9 cellular contexts compared by ENCODE assay signal in genomic region chr3:107987036-107987557, GRCh38.
DNase-seq lines count a peak whose midpoint lies in the region; ATAC-seq and TF ChIP-seq lines count a peak whose summit lies in the region.
"Had no signal": no experiment of that assay in that cellular context is flagged by ENCODE, and none has a peak within 500 bp of the region (broad histone marks: within the 10 kb centered on the region; RNA-seq: fewer than 3 reads in every experiment).

No MANE protein-coding gene starts in this region.

- H3K27me3 ChIP-seq in neural progenitor cell (no peaks in the 10 kb centered on the region), dorsolateral prefrontal cortex (no peaks in the 10 kb centered on the region)

- H3K9ac ChIP-seq in neural progenitor cell: no peak overlapping the region

- intact Hi-C loops in dorsolateral prefrontal cortex (cut with DNase I): no loop called here

- no peaks in the 10 kb centered on the region for H3K9me3 ChIP-seq in neural progenitor cell (ENCODE audit: low read depth)

- H3K27ac ChIP-seq in neural progenitor cell: no peak overlapping the region
- H3K27ac ChIP-seq in dorsolateral prefrontal cortex: no peak overlapping the region
- H3K27ac ChIP-seq: HL-60 had no signal

- no peaks in the 10 kb centered on the region for H3K36me3 ChIP-seq in neural progenitor cell

- DNase-seq in astrocyte of the cerebellum (ENCODE audit: low read depth) (peak; percentile 100), left kidney (ENCODE audit: low read depth, low spot score) (peak; percentile 29), type B pancreatic cell (ENCODE audit: extremely low spot score, unreplicated experiment) (no peak), neural progenitor cell (ENCODE audit: low spot score) (no peak), dorsolateral prefrontal cortex (no peak)

- no peaks in the 10 kb centered on the region for H3K4me1 ChIP-seq in neural progenitor cell

- H3K36me3 Mint-ChIP-seq in type B pancreatic cell (no peaks in the 10 kb centered on the region), neural progenitor cell (no peaks in the 10 kb centered on the region)

- no peak overlapping the region for H2AFZ ChIP-seq in neural progenitor cell (replicated peaks)

- H3K27me3 Mint-ChIP-seq in type B pancreatic cell: no peaks in the 10 kb centered on the region
- H3K27me3 Mint-ChIP-seq in neural progenitor cell (ENCODE audit: insufficient read depth, low read depth): peaks cover 5% of the 10 kb centered on the region
- H3K27me3 Mint-ChIP-seq: activated naive CD8-positive, alpha-beta T cell had no signal

- H3K4me1 Mint-ChIP-seq in type B pancreatic cell (ENCODE audit: unreplicated experiment) (peaks cover 48% of the 10 kb centered on the region), neural progenitor cell (peaks cover under 1% of the 10 kb centered on the region)

- no peaks in the 10 kb centered on the region for H3K79me2 ChIP-seq in neural progenitor cell (ENCODE audit: low read depth)

- in situ Hi-C loops in astrocyte of the cerebellum (cut with HindIII; ENCODE audit: low sequenced_read_pairs): no loop called here

- H3K9me3 Mint-ChIP-seq in type B pancreatic cell (peaks cover 8% of the 10 kb centered on the region), neural progenitor cell (no peaks in the 10 kb centered on the region)

- TF ChIP-seq CTCF in astrocyte of the cerebellum (IDR thresholded peaks at IDR 0.05; ENCODE audit: low read depth, low read length, missing control alignments) (no peak), type B pancreatic cell (conservative IDR thresholded peaks at IDR 0.05) (no peak), neural progenitor cell (IDR thresholded peaks at IDR 0.05) (no peak), dorsolateral prefrontal cortex (IDR thresholded peaks at IDR 0.05 in 54 of 56, conservative IDR thresholded peaks at IDR 0.05 in 2 of 56; ENCODE audit: low read depth in 1 of 56, partially characterized antibody in 56 of 56) (no peak)

- peak; percentile 50; the same call in 1 of the 2 replicates for TF ChIP-seq EP300 in Ishikawa (IDR thresholded peaks at IDR 0.05; ENCODE audit: borderline replicate concordance)

- H3K4me3 Mint-ChIP-seq in type B pancreatic cell: peak overlapping the region; percentile 7
- no peak overlapping the region for H3K4me3 Mint-ChIP-seq in neural progenitor cell
- H3K4me3 Mint-ChIP-seq: activated naive CD8-positive, alpha-beta T cell had no signal

- TF ChIP-seq RAD21 in Ishikawa (IDR thresholded peaks at IDR 0.05; ENCODE audit: low read depth): no peak

- H3K27ac Mint-ChIP-seq in type B pancreatic cell (peak overlapping the region; percentile 79), neural progenitor cell (no peak overlapping the region)
- H3K27ac Mint-ChIP-seq: activated naive CD8-positive, alpha-beta T cell had no signal

- no peak for ATAC-seq in GM21515 (IDR thresholded peaks at IDR 0.05; ENCODE audit: unreplicated experiment)

- no peak overlapping the region for H3K4me2 ChIP-seq in neural progenitor cell

- H3F3A ChIP-seq in neural progenitor cell (ENCODE audit: low read depth): no peaks in the 10 kb centered on the region

- H3K4me3 ChIP-seq in astrocyte of the cerebellum (ENCODE audit: low read depth, low read length) (no peak overlapping the region), neural progenitor cell (no peak overlapping the region), dorsolateral prefrontal cortex (no peak overlapping the region)

- no peaks in the 10 kb centered on the region for H4K20me1 ChIP-seq in neural progenitor cell (ENCODE audit: low read depth)

TF ChIP-seq in Ishikawa, 13 proteins besides CTCF, POLR2A, EP300 and RAD21:
- TF ChIP-seq TEAD4 (IDR thresholded peaks at IDR 0.05): peak; percentile 44; the same call in 1 of the 2 replicates
- TF ChIP-seq, protein P1, sequence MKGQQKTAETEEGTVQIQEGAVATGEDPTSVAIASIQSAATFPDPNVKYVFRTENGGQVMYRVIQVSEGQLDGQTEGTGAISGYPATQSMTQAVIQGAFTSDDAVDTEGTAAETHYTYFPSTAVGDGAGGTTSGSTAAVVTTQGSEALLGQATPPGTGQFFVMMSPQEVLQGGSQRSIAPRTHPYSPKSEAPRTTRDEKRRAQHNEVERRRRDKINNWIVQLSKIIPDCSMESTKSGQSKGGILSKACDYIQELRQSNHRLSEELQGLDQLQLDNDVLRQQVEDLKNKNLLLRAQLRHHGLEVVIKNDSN (IDR thresholded peaks at IDR 0.05): no peak
- TF ChIP-seq FOXM1 (IDR thresholded peaks at IDR 0.05; ENCODE audit: borderline replicate concordance, low read depth): no peak
- TF ChIP-seq TCF12 (IDR thresholded peaks at IDR 0.05; ENCODE audit: low read depth): peak; percentile 43; the same call in 1 of the 2 replicates
- TF ChIP-seq EGR1 (IDR thresholded peaks at IDR 0.05): no peak
- peak; percentile 96 for TF ChIP-seq CEBPB (IDR thresholded peaks at IDR 0.05)
- TF ChIP-seq TAF1 (IDR thresholded peaks at IDR 0.05; ENCODE audit: low read depth): no peak
- TF ChIP-seq NFIC (IDR thresholded peaks at IDR 0.05): peak; percentile 82
- TF ChIP-seq CREB1 (IDR thresholded peaks at IDR 0.05; ENCODE audit: low read depth): no peak
- TF ChIP-seq YY1 (IDR thresholded peaks at IDR 0.05; ENCODE audit: low read depth): no peak
- no peak for TF ChIP-seq ZBTB7A (IDR thresholded peaks at IDR 0.05; ENCODE audit: low read depth)
- TF ChIP-seq, protein P2, sequence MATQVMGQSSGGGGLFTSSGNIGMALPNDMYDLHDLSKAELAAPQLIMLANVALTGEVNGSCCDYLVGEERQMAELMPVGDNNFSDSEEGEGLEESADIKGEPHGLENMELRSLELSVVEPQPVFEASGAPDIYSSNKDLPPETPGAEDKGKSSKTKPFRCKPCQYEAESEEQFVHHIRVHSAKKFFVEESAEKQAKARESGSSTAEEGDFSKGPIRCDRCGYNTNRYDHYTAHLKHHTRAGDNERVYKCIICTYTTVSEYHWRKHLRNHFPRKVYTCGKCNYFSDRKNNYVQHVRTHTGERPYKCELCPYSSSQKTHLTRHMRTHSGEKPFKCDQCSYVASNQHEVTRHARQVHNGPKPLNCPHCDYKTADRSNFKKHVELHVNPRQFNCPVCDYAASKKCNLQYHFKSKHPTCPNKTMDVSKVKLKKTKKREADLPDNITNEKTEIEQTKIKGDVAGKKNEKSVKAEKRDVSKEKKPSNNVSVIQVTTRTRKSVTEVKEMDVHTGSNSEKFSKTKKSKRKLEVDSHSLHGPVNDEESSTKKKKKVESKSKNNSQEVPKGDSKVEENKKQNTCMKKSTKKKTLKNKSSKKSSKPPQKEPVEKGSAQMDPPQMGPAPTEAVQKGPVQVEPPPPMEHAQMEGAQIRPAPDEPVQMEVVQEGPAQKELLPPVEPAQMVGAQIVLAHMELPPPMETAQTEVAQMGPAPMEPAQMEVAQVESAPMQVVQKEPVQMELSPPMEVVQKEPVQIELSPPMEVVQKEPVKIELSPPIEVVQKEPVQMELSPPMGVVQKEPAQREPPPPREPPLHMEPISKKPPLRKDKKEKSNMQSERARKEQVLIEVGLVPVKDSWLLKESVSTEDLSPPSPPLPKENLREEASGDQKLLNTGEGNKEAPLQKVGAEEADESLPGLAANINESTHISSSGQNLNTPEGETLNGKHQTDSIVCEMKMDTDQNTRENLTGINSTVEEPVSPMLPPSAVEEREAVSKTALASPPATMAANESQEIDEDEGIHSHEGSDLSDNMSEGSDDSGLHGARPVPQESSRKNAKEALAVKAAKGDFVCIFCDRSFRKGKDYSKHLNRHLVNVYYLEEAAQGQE (IDR thresholded peaks at IDR 0.05; ENCODE audit: low read depth): no peak
- TF ChIP-seq MAX (IDR thresholded peaks at IDR 0.05): peak; percentile 43

Comparison
In these comparisons a context has a peak if more than half of its experiments do, and no peak if none do; other contexts are left out.
1. DNase-seq: peak in astrocyte of the cerebellum (single experiment) and left kidney (single experiment); none in type B pancreatic cell (single experiment), neural progenitor cell (single experiment) and dorsolateral prefrontal cortex (0 of 10).